ENCODE assay signal across 13 cellular contexts in the genomic region with DNA sequence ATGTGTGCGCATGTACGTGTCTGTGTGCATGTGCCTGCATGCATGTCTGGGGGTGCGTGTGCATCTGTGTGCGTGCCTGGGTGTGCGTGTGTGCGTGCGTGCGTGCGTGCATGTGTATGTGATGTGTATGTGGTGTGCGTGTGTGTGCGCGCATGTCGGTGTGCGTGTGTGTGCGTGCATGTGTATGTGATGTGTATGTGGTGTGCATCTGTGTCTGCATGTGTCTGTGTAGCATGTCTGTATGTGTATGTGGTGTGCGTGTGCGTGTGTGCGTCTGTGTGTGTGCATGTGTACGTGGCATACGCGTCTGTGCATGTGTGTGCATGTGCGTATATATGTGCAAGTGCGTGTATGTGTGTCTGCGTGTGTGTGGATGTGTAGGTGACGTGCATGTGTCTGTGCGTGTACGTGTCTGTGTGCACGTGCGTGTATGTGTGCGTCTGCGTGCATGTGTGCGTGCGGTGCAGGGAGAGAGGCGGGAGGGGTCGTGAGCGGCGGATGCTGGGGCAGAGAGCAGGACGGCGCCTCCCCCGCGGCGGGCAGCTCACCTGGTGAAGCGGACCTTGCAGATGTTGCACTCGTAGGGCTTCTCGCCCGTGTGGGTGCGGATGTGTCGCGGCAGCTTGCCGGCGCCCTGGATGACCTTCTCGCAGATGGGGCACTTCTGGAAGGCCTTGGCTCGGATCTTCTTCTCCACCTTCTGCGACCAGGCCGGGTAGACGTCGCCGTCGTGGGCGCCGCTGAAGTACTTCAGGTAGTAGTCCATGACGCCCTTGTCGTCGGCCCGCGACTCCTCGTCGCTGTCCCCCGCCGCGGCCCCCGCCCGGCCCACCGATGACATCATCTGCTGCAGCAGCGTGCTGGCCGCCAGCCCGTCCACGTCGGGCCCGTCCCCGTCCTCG. TPM values are rescaled to one million over a fixed set of nuclear protein-coding genes. Genes with fewer than 3 reads are reported as not detected.
DNase-seq lines count a peak whose midpoint lies in the region; ATAC-seq, FAIRE-seq and TF ChIP-seq lines count a peak whose summit lies in the region.
"Had no signal": no experiment of that assay in that cellular context is flagged by ENCODE, and none has a peak within 500 bp of the region (broad histone marks: within the 10 kb centered on the region; RNA-seq: fewer than 3 reads in every experiment).

No MANE protein-coding gene starts in this region.

- peaks cover 30% of the 10 kb centered on the region for H3K4me1 ChIP-seq in astrocyte (ENCODE audit: insufficient read depth, low read length)

- no peaks in the 10 kb centered on the region for H3K9me3 Mint-ChIP-seq in activated CD8-positive, alpha-beta memory T cell treated with anti-CD3 and anti-CD28 coated beads, Interleukin-2, amount 10 ng/mL, durations not matched to agents 7 days and 5 days (ENCODE audit: low read depth)
- no peaks in the 10 kb centered on the region for H3K9me3 Mint-ChIP-seq in astrocyte (ENCODE audit: unreplicated experiment)
- H3K9me3 Mint-ChIP-seq: T-helper 2 cell treated with Interferon-gamma antibody and Interleukin-4, amounts not matched to agents 5 μg/mL and 100 μg/mL, for 36 hours had no signal

- TF ChIP-seq CTCF in astrocyte (IDR thresholded peaks at IDR 0.05; ENCODE audit: insufficient read depth, low read depth, low read length): no peak

- H3K27ac Mint-ChIP-seq in activated CD8-positive, alpha-beta memory T cell treated with anti-CD3 and anti-CD28 coated beads, Interleukin-2, amount 10 ng/mL, durations not matched to agents 7 days and 5 days: no peak overlapping the region
- peak overlapping the region; percentile 47 for H3K27ac Mint-ChIP-seq in astrocyte (ENCODE audit: unreplicated experiment)
- H3K27ac Mint-ChIP-seq: T-helper 2 cell treated with Interferon-gamma antibody and Interleukin-4, amounts not matched to agents 5 μg/mL and 100 μg/mL, for 36 hours had no signal

- H2AFZ ChIP-seq in astrocyte (ENCODE audit: low read depth, low read length): no peak overlapping the region

- no peaks in the 10 kb centered on the region for H3K27me3 Mint-ChIP-seq in activated CD8-positive, alpha-beta memory T cell treated with anti-CD3 and anti-CD28 coated beads, Interleukin-2, amount 10 ng/mL, durations not matched to agents 7 days and 5 days
- H3K27me3 Mint-ChIP-seq in astrocyte (ENCODE audit: low read depth, unreplicated experiment): no peaks in the 10 kb centered on the region

- H3K4me1 Mint-ChIP-seq in activated CD8-positive, alpha-beta memory T cell treated with anti-CD3 and anti-CD28 coated beads, Interleukin-2, amount 10 ng/mL, durations not matched to agents 7 days and 5 days: peaks cover 52% of the 10 kb centered on the region
- H3K4me1 Mint-ChIP-seq in astrocyte (ENCODE audit: low read depth, unreplicated experiment): peaks cover 25% of the 10 kb centered on the region

- no peak overlapping the region for H3K9ac ChIP-seq in astrocyte (ENCODE audit: low read length)

- H3K79me2 ChIP-seq in astrocyte (ENCODE audit: insufficient read depth, low read length): peaks cover 95% of the 10 kb centered on the region

- no peak for DNase-seq in activated CD8-positive, alpha-beta memory T cell treated with anti-CD3 and anti-CD28 coated beads, Interleukin-2, amount 10 ng/mL, durations not matched to agents 7 days and 5 days
- no peak for DNase-seq in activated CD8-positive, alpha-beta memory T cell treated with anti-CD3 and anti-CD28 coated beads, Interleukin-2, amount 50 U/mL, for 48 hours
- DNase-seq in astrocyte (ENCODE audit: low read depth): no peak
- peak in 1 of 2 donors; percentile 72 for DNase-seq in left colon
- DNase-seq in substantia nigra (lab: John Stamatoyannopoulos, UW): no peak
- no peak for DNase-seq in A172 (ENCODE audit: low spot score)
- DNase-seq: ACHN, NCI-H187 treated with DMSO at 0.1 percent for 48 hours, OCI-M1 had no signal

- H3K4me3 Mint-ChIP-seq in activated CD8-positive, alpha-beta memory T cell treated with anti-CD3 and anti-CD28 coated beads, Interleukin-2, amount 10 ng/mL, durations not matched to agents 7 days and 5 days: peak overlapping the region; percentile 29
- H3K4me3 Mint-ChIP-seq in astrocyte (ENCODE audit: unreplicated experiment): peak overlapping the region; percentile 58
- H3K4me3 Mint-ChIP-seq: T-helper 2 cell treated with Interferon-gamma antibody and Interleukin-4, amounts not matched to agents 5 μg/mL and 100 μg/mL, for 36 hours had no signal

- H3K4me3 ChIP-seq in astrocyte (ENCODE audit: insufficient read depth, low read depth, low read length): no peak overlapping the region

- no peaks in the 10 kb centered on the region for H3K27me3 ChIP-seq in astrocyte (ENCODE audit: insufficient read depth, low read length)
- H3K27me3 ChIP-seq: esophagus muscularis mucosa had no signal

- ATAC-seq in activated CD8-positive, alpha-beta memory T cell treated with anti-CD3 and anti-CD28 coated beads, Interleukin-2, amount 10 ng/mL, durations not matched to agents 7 days and 5 days: no peak
- ATAC-seq in left colon: peak; percentile 18
- no peak for ATAC-seq in GM21576 (IDR thresholded peaks at IDR 0.05; ENCODE audit: unreplicated experiment)
- no peak for ATAC-seq in GM21737 (IDR thresholded peaks at IDR 0.05; ENCODE audit: unreplicated experiment)

- H3K27ac ChIP-seq in astrocyte (ENCODE audit: low read depth, low read length) (no peak overlapping the region), substantia nigra (ENCODE audit: low read depth, low read length, poor library complexity, severe bottlenecking) (peak overlapping the region; percentile 87)

- H3K4me2 ChIP-seq in astrocyte (ENCODE audit: low read length): peak overlapping the region; percentile 67

- peaks cover 50% of the 10 kb centered on the region for H3K36me3 Mint-ChIP-seq in activated CD8-positive, alpha-beta memory T cell treated with anti-CD3 and anti-CD28 coated beads, Interleukin-2, amount 10 ng/mL, durations not matched to agents 7 days and 5 days
- peaks cover 29% of the 10 kb centered on the region for H3K36me3 Mint-ChIP-seq in astrocyte (ENCODE audit: low read depth, unreplicated experiment)

- peaks cover 90% of the 10 kb centered on the region for H4K20me1 ChIP-seq in astrocyte (ENCODE audit: insufficient read depth, low read length)

- no peak for FAIRE-seq in astrocyte (lab: Jason Lieb, UNC)

- CTCF ChIA-PET in activated CD8-positive, alpha-beta memory T cell treated with anti-CD3 and anti-CD28 coated beads, Interleukin-2, amount 10 ng/mL, durations not matched to agents 7 days and 5 days (lab: Charles Lee): no interaction called here

- H3K9me3 ChIP-seq in astrocyte (ENCODE audit: insufficient read depth, low read depth, low read length): no peaks in the 10 kb centered on the region
- H3K9me3 ChIP-seq: esophagus muscularis mucosa had no signal

- intact Hi-C loops in left colon (cut with DNase I, micrococcal nuclease): no loop called here

- H3K36me3 ChIP-seq in astrocyte (ENCODE audit: insufficient read depth, low read length): peaks cover 17% of the 10 kb centered on the region

RNA-seq across cellular contexts. Expression of a gene that starts 13.0 kb away (rescaled TPM):
- total RNA-seq in activated CD8-positive, alpha-beta memory T cell treated with anti-CD3 and anti-CD28 coated beads, Interleukin-2, amount 10 ng/mL, durations not matched to agents 7 days and 5 days: 10 to 100 TPM; 67.4 to 72.6 TPM
- total RNA-seq in astrocyte (24.3 and 26.9 TPM in 2 replicates), left colon (100 to 1,000 TPM; 110 to 124 TPM)
- total RNA-seq in A172 (2014; rRNA removed; shearing (Covaris generic)): 15.8 and 16.4 TPM in 2 replicates

RNA-seq across cellular contexts. Expression of a gene that starts 46.1 kb away (rescaled TPM):
- total RNA-seq in activated CD8-positive, alpha-beta memory T cell treated with anti-CD3 and anti-CD28 coated beads, Interleukin-2, amount 10 ng/mL, durations not matched to agents 7 days and 5 days: 10 to 100 TPM; 34.0 to 39.4 TPM
- 26.0 and 26.4 TPM in 2 replicates for total RNA-seq in astrocyte
- total RNA-seq in left colon: 10 to 100 TPM; 25.1 to 27.7 TPM
- 28.7 and 33.9 TPM in 2 replicates for total RNA-seq in A172 (2014; rRNA removed; shearing (Covaris generic))
